ENCODE assay signal across 14 cellular contexts in genomic region chr12:7210642-7211151, GRCh38.
"Had no signal": no experiment of that assay in that cellular context is flagged by ENCODE, and none has a peak within 500 bp of the region (broad histone marks: within the 10 kb centered on the region; RNA-seq: fewer than 3 reads in every experiment).

No MANE protein-coding gene starts in this region.

- H3K27ac ChIP-seq: parathyroid adenoma, thoracic aorta had no signal

- H3K27me3 Mint-ChIP-seq: activated CD4-positive, alpha-beta T cell treated with anti-CD3 and anti-CD28 coated beads for 36 hours; activated naive CD8-positive, alpha-beta T cell had no signal

- FAIRE-seq: islet of Langerhans had no signal

- H3K4me1 Mint-ChIP-seq: activated CD4-positive, alpha-beta T cell treated with anti-CD3 and anti-CD28 coated beads for 36 hours; naive thymus-derived CD4-positive, alpha-beta T cell; stimulated activated effector memory CD8-positive, alpha-beta T cell treated with anti-CD3 and anti-CD28 coated beads, Interleukin-12 subunit alpha, Interleukin-12 subunit beta, amount 100 ng/mL, for 72 hours had no signal

- H3K27ac Mint-ChIP-seq: activated CD4-positive, alpha-beta T cell treated with anti-CD3 and anti-CD28 coated beads for 36 hours; activated naive CD8-positive, alpha-beta T cell; naive thymus-derived CD4-positive, alpha-beta T cell; stimulated activated effector memory CD8-positive, alpha-beta T cell treated with anti-CD3 and anti-CD28 coated beads, Interleukin-12 subunit alpha, Interleukin-12 subunit beta, amount 100 ng/mL, for 72 hours; T-helper 1 cell treated with Interleukin-12 subunit alpha and Interleukin-12 subunit beta and Interleukin-4 antibody, amounts not matched to agents 30 μg/mL and 1 μg/mL, for 36 hours had no signal

- ATAC-seq: activated CD4-positive, alpha-beta T cell treated with anti-CD3 and anti-CD28 coated beads for 36 hours; left colon; mucosa of descending colon; naive thymus-derived CD4-positive, alpha-beta T cell; stimulated activated effector memory CD8-positive, alpha-beta T cell treated with anti-CD3 and anti-CD28 coated beads, Interleukin-12 subunit alpha, Interleukin-12 subunit beta, amount 100 ng/mL, for 72 hours had no signal

- H3K9ac ChIP-seq: parathyroid adenoma had no signal

- H3K9me3 ChIP-seq: mucosa of descending colon had no signal

- H3K79me2 ChIP-seq: parathyroid adenoma had no signal

- H3K4me1 ChIP-seq: parathyroid adenoma had no signal

- H2AFZ ChIP-seq: parathyroid adenoma had no signal

- DNase-seq: activated CD4-positive, alpha-beta T cell treated with anti-CD3 and anti-CD28 coated beads for 36 hours; activated gamma-delta T cell treated with Interleukin-2 at 50 U/mL for 16 hours; amniotic stem cell; effector CD8-positive, alpha-beta T cell; left colon; mucosa of descending colon; naive thymus-derived CD4-positive, alpha-beta T cell; stimulated activated CD4-positive, alpha-beta T cell treated with anti-CD3 and anti-CD28 coated beads, Interleukin-12 subunit alpha, Interleukin-12 subunit beta, amount 100 ng/mL, for 4 hours had no signal

- H3K4me3 Mint-ChIP-seq: activated CD4-positive, alpha-beta T cell treated with anti-CD3 and anti-CD28 coated beads for 36 hours; activated naive CD8-positive, alpha-beta T cell; naive thymus-derived CD4-positive, alpha-beta T cell; stimulated activated effector memory CD8-positive, alpha-beta T cell treated with anti-CD3 and anti-CD28 coated beads, Interleukin-12 subunit alpha, Interleukin-12 subunit beta, amount 100 ng/mL, for 72 hours; T-helper 1 cell treated with Interleukin-12 subunit alpha and Interleukin-12 subunit beta and Interleukin-4 antibody, amounts not matched to agents 30 μg/mL and 1 μg/mL, for 36 hours had no signal

- H3K4me3 ChIP-seq: mucosa of descending colon, thoracic aorta had no signal
